In genomic region chr20:56411759-56412472, GRCh38 we compare ENCODE assay signal across 9 cellular contexts. TPM values are rescaled to one million over a fixed set of nuclear protein-coding genes. Genes with fewer than 3 reads are reported as not detected.
DNase-seq lines count a peak whose midpoint lies in the region; ATAC-seq and TF ChIP-seq lines count a peak whose summit lies in the region.
"Had no signal": no experiment of that assay in that cellular context is flagged by ENCODE, and none has a peak within 500 bp of the region (broad histone marks: within the 10 kb centered on the region; RNA-seq: fewer than 3 reads in every experiment).

Gene CASS4 (plus strand): TSS chr20:56412260. CDS start chr20:56412459, 199 bp downstream.

- no peak for TF ChIP-seq CTCF in GM13977 (IDR thresholded peaks at IDR 0.05; ENCODE audit: extremely low read depth, insufficient read depth, missing control alignments)
- TF ChIP-seq CTCF in smooth muscle cell (IDR thresholded peaks at IDR 0.05; ENCODE audit: borderline replicate concordance, insufficient read depth, poor library complexity, severe bottlenecking) = no peak

- H3K4me1 Mint-ChIP-seq in activated CD4-positive, alpha-beta memory T cell treated with anti-CD3 and anti-CD28 coated beads for 36 hours (ENCODE audit: low read depth) = peaks cover 59% of the 10 kb centered on the region

- ATAC-seq in HG02884 (IDR thresholded peaks at IDR 0.05; ENCODE audit: unreplicated experiment) = peak; percentile 64
- peak; percentile 84 for ATAC-seq in Right ventricle myocardium superior (ENCODE audit: poor library complexity)

- H3K9ac ChIP-seq in smooth muscle cell (ENCODE audit: low read depth) = no peak within 1 kb of the TSS
- H3K9ac ChIP-seq: KMS-11 had no signal

- H3K4me2 ChIP-seq in smooth muscle cell = peak within 1 kb of the TSS; percentile 66
- H3K4me2 ChIP-seq: KMS-11 had no signal

- no peaks in the 10 kb centered on the region for H3K36me3 ChIP-seq in smooth muscle cell (ENCODE audit: low read depth)

- H3K4me3 ChIP-seq in smooth muscle cell = no peak within 1 kb of the TSS

- peak within 1 kb of the TSS; percentile 83 for H3K4me3 Mint-ChIP-seq in activated CD4-positive, alpha-beta memory T cell treated with anti-CD3 and anti-CD28 coated beads for 36 hours

- H4K20me1 ChIP-seq in smooth muscle cell (ENCODE audit: low read depth) = no peaks in the 10 kb centered on the region

- intact Hi-C loops in activated CD4-positive, alpha-beta memory T cell treated with anti-CD3 and anti-CD28 coated beads for 36 hours (cut with micrococcal nuclease) = loop anchor here (1.0 to 10.0 kb wide), 2 partner anchors 20 to 983 kb away; partner anchors contain the start of genes AURKA, CSTF1 and RBM38
- intact Hi-C loops in Right ventricle myocardium superior (cut with DNase I) = no loop called here

- H3K27me3 ChIP-seq in smooth muscle cell (ENCODE audit: low read depth) = no peaks in the 10 kb centered on the region

- no peaks in the 10 kb centered on the region for H3K27me3 Mint-ChIP-seq in activated CD4-positive, alpha-beta memory T cell treated with anti-CD3 and anti-CD28 coated beads for 36 hours

- H3K4me1 ChIP-seq in smooth muscle cell (ENCODE audit: low read depth) = no peaks in the 10 kb centered on the region

- H2AFZ ChIP-seq in smooth muscle cell (ENCODE audit: low read depth) = no peak within 1 kb of the TSS

- peak within 1 kb of the TSS; percentile 91 for H3K27ac Mint-ChIP-seq in activated CD4-positive, alpha-beta memory T cell treated with anti-CD3 and anti-CD28 coated beads for 36 hours

- H3F3A ChIP-seq in smooth muscle cell (ENCODE audit: low read depth) = no peaks in the 10 kb centered on the region

- in situ Hi-C loops in GM13977 (cut with MboI; ENCODE audit: low pct_unique_long_range_greater_than_20kb, low sequenced_read_pairs, unreplicated experiment) = no loop called here

- peak within 1 kb of the TSS; percentile 49 for H3K27ac ChIP-seq in smooth muscle cell (ENCODE audit: low read depth)
- H3K27ac ChIP-seq: KMS-11 had no signal

- DNase-seq in GM13977 (ENCODE audit: low spot score) (peak; percentile 33), Right ventricle myocardium superior (no peak), smooth muscle cell (lab: John Stamatoyannopoulos, UW; ENCODE audit: unreplicated experiment) (no peak), NCI-H2196 (lab: John Stamatoyannopoulos, UW; ENCODE audit: unreplicated experiment) (no peak), NCI-H510A treated with DMSO at 0.1 percent for 48 hours (lab: John Stamatoyannopoulos, UW) (no peak), cerebellar cortex (ENCODE audit: low spot score) (no peak)
- DNase-seq in activated CD4-positive, alpha-beta memory T cell treated with anti-CD3 and anti-CD28 coated beads for 36 hours = peak; percentile 63

- 52% methylated on average over 10 of the region's 10 CpGs for whole genome bisulfite sequencing in smooth muscle cell (ENCODE audit: low lambda C conversion rate)

- CTCF ChIA-PET in activated CD4-positive, alpha-beta memory T cell treated with anti-CD3 and anti-CD28 coated beads for 36 hours (lab: Charles Lee) = interaction anchor here (0.8 to 2.0 kb wide), 7 partner anchors 11 to 977 kb away, joined by 3 to 10 read pairs (median 6); partner anchors contain the start of genes AURKA and CSTF1

- POLR2A ChIA-PET in activated CD4-positive, alpha-beta memory T cell treated with anti-CD3 and anti-CD28 coated beads for 36 hours (lab: Charles Lee) = interaction anchor here (1.0 to 3.7 kb wide), 10 partner anchors 11 to 58 kb away, joined by 3 to 27 read pairs (median 6); partner anchors contain the start of genes AURKA, CSTF1 and RTF2

- peaks cover 30% of the 10 kb centered on the region for H3K36me3 Mint-ChIP-seq in activated CD4-positive, alpha-beta memory T cell treated with anti-CD3 and anti-CD28 coated beads for 36 hours

- no peaks in the 10 kb centered on the region for H3K9me3 ChIP-seq in smooth muscle cell (replicated peaks; ENCODE audit: low read depth)

- no peaks in the 10 kb centered on the region for H3K9me3 Mint-ChIP-seq in activated CD4-positive, alpha-beta memory T cell treated with anti-CD3 and anti-CD28 coated beads for 36 hours

- no peaks in the 10 kb centered on the region for H3K79me2 ChIP-seq in smooth muscle cell (ENCODE audit: low read depth)

RNA-seq across cellular contexts. Expression of gene CASS4, which starts in this region (rescaled TPM):
- total RNA-seq in activated CD4-positive, alpha-beta memory T cell treated with anti-CD3 and anti-CD28 coated beads for 36 hours = 1 to 10 TPM; 7.8 to 8.6 TPM
- total RNA-seq in Right ventricle myocardium superior = 0.40 TPM
- 0.22 TPM in 1 of 2 replicates, not detected in the other for total RNA-seq in smooth muscle cell
- polyA plus RNA-seq in smooth muscle cell = 0.07 and 0.34 TPM in 2 replicates

Comparison
In these comparisons a context has a peak if more than half of its experiments do, and no peak if none do; other contexts are left out.
1. Peak in ATAC-seq in Right ventricle myocardium superior; RNA of the gene not detected or under 1 TPM.
2. DNase-seq: peak in GM13977 (single experiment) and activated CD4-positive, alpha-beta memory T cell treated with anti-CD3 and anti-CD28 coated beads for 36 hours (single experiment); none in Right ventricle myocardium superior (single experiment), smooth muscle cell (single experiment), NCI-H2196 (single experiment), NCI-H510A treated with DMSO at 0.1 percent for 48 hours (single experiment) and cerebellar cortex (single experiment).